In genomic region chr15:57253082-57253481, GRCh38 we compare ENCODE assay signal across 1 cellular context.
A peak's percentile ranks its signal among the peaks of the same experiment; 100 is the strongest.
TF ChIP-seq lines count a peak whose summit lies in the region.

No MANE protein-coding gene starts in this region.

TF ChIP-seq in K562, 482 proteins besides CTCF, POLR2A, EP300 and RAD21 (continued from another document):
- TF ChIP-seq ZNF175 (CRISPR knock-in tag; IDR thresholded peaks at IDR 0.05; ENCODE audit: low read depth) (peak; percentile 37; the same call in 1 of the 2 replicates), HMG20B (CRISPR knock-in tag; IDR thresholded peaks at IDR 0.05) (no peak), EP400 (IDR thresholded peaks at IDR 0.05) (peak; percentile 59), HMBOX1 (IDR thresholded peaks at IDR 0.05) (no peak), BRCA1 (IDR thresholded peaks at IDR 0.05) (no peak), BRCA1 (CRISPR knock-in tag; IDR thresholded peaks at IDR 0.05) (no peak), RHOXF2B (CRISPR knock-in tag; conservative IDR thresholded peaks at IDR 0.05) (no peak), ETV6 (IDR thresholded peaks at IDR 0.05; ENCODE audit: borderline replicate concordance in 1 of 2, low read depth in 2 of 2, low read length in 1 of 2) (no peak), ETV6 (CRISPR knock-in tag; IDR thresholded peaks at IDR 0.05; ENCODE audit: borderline replicate concordance) (no peak), ZKSCAN3 (CRISPR knock-in tag; IDR thresholded peaks at IDR 0.05) (no peak), NFE2L1 (tag; IDR thresholded peaks at IDR 0.05; ENCODE audit: borderline replicate concordance, low read depth) (no peak), ZNF311 (CRISPR knock-in tag; IDR thresholded peaks at IDR 0.05) (0 out of 2 replicates have a peak, but pooled peaks have one; percentile 16), GABPB1 (CRISPR knock-in tag; IDR thresholded peaks at IDR 0.05) (no peak)
- TF ChIP-seq, protein P1, sequence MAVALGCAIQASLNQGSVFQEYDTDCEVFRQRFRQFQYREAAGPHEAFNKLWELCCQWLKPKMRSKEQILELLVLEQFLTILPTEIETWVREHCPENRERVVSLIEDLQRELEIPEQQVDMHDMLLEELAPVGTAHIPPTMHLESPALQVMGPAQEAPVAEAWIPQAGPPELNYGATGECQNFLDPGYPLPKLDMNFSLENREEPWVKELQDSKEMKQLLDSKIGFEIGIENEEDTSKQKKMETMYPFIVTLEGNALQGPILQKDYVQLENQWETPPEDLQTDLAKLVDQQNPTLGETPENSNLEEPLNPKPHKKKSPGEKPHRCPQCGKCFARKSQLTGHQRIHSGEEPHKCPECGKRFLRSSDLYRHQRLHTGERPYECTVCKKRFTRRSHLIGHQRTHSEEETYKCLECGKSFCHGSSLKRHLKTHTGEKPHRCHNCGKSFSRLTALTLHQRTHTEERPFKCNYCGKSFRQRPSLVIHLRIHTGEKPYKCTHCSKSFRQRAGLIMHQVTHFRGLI (CRISPR knock-in tag; IDR thresholded peaks at IDR 0.05) = no peak
